ENCODE assay signal across 1 cellular context in the genomic region with DNA sequence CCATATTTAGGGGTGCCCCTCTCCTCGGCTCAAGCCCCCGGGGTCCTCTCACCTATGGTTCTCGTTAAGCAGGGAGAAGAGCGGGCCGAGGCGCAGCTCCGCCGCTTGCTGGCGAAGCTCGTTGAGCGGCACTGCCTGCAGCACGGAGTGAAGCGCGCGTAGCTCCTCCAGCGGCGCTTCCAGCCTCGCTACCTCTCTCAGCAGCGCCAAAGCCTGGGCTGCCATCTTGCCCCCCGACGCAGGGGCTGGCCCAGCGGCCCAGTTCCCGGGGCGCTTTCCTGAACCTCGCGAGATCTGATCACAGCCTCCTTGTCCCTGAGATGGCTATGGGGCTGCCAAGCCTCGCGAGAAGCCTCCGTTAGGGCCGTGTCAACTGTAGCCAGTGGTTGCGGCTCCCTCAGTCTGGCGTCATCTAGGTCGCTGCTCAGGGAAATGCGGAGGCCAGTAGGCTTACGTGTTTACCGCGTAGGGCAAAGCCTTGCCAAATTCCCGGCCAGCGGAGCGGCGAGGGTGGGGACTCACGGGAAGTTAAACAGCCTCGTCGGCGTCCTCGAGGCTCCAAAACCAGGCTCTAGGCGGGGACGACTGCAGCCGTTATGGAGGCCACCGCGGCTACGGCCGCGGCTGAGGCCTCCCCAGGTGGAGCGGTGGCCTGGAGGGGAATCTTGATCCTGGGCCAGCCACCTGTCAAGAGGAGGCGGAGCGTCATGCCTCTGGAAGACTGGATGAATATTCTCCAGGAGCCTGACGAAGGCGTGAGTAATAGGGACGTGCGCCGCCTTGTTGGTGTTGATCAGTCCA.
TF ChIP-seq lines count a peak whose summit lies in the region.

A gene (minus strand): TSS at position 238 of the 801 bp plus-strand sequence. CDS start 13 bp downstream, at position 225.

TF ChIP-seq in HepG2, 621 proteins besides CTCF, POLR2A, EP300 and RAD21 (continued from another document and continues in another):
- TF ChIP-seq, protein P1, sequence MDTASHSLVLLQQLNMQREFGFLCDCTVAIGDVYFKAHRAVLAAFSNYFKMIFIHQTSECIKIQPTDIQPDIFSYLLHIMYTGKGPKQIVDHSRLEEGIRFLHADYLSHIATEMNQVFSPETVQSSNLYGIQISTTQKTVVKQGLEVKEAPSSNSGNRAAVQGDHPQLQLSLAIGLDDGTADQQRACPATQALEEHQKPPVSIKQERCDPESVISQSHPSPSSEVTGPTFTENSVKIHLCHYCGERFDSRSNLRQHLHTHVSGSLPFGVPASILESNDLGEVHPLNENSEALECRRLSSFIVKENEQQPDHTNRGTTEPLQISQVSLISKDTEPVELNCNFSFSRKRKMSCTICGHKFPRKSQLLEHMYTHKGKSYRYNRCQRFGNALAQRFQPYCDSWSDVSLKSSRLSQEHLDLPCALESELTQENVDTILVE (CRISPR knock-in tag; IDR thresholded peaks at IDR 0.05): peak; percentile 52; the same call in 1 of the 2 replicates
- TF ChIP-seq IKZF1 (IDR thresholded peaks at IDR 0.05): no peak
- TF ChIP-seq, protein P2, sequence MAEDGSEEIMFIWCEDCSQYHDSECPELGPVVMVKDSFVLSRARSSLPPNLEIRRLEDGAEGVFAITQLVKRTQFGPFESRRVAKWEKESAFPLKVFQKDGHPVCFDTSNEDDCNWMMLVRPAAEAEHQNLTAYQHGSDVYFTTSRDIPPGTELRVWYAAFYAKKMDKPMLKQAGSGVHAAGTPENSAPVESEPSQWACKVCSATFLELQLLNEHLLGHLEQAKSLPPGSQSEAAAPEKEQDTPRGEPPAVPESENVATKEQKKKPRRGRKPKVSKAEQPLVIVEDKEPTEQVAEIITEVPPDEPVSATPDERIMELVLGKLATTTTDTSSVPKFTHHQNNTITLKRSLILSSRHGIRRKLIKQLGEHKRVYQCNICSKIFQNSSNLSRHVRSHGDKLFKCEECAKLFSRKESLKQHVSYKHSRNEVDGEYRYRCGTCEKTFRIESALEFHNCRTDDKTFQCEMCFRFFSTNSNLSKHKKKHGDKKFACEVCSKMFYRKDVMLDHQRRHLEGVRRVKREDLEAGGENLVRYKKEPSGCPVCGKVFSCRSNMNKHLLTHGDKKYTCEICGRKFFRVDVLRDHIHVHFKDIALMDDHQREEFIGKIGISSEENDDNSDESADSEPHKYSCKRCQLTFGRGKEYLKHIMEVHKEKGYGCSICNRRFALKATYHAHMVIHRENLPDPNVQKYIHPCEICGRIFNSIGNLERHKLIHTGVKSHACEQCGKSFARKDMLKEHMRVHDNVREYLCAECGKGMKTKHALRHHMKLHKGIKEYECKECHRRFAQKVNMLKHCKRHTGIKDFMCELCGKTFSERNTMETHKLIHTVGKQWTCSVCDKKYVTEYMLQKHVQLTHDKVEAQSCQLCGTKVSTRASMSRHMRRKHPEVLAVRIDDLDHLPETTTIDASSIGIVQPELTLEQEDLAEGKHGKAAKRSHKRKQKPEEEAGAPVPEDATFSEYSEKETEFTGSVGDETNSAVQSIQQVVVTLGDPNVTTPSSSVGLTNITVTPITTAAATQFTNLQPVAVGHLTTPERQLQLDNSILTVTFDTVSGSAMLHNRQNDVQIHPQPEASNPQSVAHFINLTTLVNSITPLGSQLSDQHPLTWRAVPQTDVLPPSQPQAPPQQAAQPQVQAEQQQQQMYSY (CRISPR knock-in tag; IDR thresholded peaks at IDR 0.05): 0 out of 2 replicates have a peak, but pooled peaks have one; percentile 30
- TF ChIP-seq DNMT1 (CRISPR knock-in tag; IDR thresholded peaks at IDR 0.05): no peak; the same call in 1 of the 2 replicates
- TF ChIP-seq ZNF777 (CRISPR knock-in tag; IDR thresholded peaks at IDR 0.05): peak; percentile 66
- TF ChIP-seq, protein P3, sequence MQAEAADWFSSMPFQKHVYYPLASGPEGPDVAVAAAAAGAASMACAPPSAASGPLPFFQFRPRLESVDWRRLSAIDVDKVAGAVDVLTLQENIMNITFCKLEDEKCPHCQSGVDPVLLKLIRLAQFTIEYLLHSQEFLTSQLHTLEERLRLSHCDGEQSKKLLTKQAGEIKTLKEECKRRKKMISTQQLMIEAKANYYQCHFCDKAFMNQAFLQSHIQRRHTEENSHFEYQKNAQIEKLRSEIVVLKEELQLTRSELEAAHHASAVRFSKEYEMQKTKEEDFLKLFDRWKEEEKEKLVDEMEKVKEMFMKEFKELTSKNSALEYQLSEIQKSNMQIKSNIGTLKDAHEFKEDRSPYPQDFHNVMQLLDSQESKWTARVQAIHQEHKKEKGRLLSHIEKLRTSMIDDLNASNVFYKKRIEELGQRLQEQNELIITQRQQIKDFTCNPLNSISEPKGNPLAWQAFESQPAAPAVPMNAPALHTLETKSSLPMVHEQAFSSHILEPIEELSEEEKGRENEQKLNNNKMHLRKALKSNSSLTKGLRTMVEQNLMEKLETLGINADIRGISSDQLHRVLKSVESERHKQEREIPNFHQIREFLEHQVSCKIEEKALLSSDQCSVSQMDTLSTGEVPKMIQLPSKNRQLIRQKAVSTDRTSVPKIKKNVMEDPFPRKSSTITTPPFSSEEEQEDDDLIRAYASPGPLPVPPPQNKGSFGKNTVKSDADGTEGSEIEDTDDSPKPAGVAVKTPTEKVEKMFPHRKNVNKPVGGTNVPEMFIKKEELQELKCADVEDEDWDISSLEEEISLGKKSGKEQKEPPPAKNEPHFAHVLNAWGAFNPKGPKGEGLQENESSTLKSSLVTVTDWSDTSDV (CRISPR knock-in tag; IDR thresholded peaks at IDR 0.05): 0 out of 2 replicates have a peak, but pooled peaks have one; percentile 82
- peak; percentile 37; the same call in 1 of the 2 replicates for TF ChIP-seq ZNF124 (CRISPR knock-in tag; IDR thresholded peaks at IDR 0.05)
- TF ChIP-seq ZFP36L1 (CRISPR knock-in tag; IDR thresholded peaks at IDR 0.05): no peak
- TF ChIP-seq, protein P4, sequence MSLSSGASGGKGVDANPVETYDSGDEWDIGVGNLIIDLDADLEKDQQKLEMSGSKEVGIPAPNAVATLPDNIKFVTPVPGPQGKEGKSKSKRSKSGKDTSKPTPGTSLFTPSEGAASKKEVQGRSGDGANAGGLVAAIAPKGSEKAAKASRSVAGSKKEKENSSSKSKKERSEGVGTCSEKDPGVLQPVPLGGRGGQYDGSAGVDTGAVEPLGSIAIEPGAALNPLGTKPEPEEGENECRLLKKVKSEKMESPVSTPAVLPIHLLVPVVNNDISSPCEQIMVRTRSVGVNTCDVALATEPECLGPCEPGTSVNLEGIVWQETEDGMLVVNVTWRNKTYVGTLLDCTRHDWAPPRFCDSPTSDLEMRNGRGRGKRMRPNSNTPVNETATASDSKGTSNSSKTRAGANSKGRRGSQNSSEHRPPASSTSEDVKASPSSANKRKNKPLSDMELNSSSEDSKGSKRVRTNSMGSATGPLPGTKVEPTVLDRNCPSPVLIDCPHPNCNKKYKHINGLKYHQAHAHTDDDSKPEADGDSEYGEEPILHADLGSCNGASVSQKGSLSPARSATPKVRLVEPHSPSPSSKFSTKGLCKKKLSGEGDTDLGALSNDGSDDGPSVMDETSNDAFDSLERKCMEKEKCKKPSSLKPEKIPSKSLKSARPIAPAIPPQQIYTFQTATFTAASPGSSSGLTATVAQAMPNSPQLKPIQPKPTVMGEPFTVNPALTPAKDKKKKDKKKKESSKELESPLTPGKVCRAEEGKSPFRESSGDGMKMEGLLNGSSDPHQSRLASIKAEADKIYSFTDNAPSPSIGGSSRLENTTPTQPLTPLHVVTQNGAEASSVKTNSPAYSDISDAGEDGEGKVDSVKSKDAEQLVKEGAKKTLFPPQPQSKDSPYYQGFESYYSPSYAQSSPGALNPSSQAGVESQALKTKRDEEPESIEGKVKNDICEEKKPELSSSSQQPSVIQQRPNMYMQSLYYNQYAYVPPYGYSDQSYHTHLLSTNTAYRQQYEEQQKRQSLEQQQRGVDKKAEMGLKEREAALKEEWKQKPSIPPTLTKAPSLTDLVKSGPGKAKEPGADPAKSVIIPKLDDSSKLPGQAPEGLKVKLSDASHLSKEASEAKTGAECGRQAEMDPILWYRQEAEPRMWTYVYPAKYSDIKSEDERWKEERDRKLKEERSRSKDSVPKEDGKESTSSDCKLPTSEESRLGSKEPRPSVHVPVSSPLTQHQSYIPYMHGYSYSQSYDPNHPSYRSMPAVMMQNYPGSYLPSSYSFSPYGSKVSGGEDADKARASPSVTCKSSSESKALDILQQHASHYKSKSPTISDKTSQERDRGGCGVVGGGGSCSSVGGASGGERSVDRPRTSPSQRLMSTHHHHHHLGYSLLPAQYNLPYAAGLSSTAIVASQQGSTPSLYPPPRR (CRISPR knock-in tag; IDR thresholded peaks at IDR 0.05; ENCODE audit: borderline replicate concordance): peak; percentile 64
- TF ChIP-seq, protein P5, sequence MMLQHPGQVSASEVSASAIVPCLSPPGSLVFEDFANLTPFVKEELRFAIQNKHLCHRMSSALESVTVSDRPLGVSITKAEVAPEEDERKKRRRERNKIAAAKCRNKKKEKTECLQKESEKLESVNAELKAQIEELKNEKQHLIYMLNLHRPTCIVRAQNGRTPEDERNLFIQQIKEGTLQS (CRISPR knock-in tag; IDR thresholded peaks at IDR 0.05): no peak
- TF ChIP-seq, protein P6, sequence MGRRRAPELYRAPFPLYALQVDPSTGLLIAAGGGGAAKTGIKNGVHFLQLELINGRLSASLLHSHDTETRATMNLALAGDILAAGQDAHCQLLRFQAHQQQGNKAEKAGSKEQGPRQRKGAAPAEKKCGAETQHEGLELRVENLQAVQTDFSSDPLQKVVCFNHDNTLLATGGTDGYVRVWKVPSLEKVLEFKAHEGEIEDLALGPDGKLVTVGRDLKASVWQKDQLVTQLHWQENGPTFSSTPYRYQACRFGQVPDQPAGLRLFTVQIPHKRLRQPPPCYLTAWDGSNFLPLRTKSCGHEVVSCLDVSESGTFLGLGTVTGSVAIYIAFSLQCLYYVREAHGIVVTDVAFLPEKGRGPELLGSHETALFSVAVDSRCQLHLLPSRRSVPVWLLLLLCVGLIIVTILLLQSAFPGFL (CRISPR knock-in tag; IDR thresholded peaks at IDR 0.05): no peak
- TF ChIP-seq, protein P7, sequence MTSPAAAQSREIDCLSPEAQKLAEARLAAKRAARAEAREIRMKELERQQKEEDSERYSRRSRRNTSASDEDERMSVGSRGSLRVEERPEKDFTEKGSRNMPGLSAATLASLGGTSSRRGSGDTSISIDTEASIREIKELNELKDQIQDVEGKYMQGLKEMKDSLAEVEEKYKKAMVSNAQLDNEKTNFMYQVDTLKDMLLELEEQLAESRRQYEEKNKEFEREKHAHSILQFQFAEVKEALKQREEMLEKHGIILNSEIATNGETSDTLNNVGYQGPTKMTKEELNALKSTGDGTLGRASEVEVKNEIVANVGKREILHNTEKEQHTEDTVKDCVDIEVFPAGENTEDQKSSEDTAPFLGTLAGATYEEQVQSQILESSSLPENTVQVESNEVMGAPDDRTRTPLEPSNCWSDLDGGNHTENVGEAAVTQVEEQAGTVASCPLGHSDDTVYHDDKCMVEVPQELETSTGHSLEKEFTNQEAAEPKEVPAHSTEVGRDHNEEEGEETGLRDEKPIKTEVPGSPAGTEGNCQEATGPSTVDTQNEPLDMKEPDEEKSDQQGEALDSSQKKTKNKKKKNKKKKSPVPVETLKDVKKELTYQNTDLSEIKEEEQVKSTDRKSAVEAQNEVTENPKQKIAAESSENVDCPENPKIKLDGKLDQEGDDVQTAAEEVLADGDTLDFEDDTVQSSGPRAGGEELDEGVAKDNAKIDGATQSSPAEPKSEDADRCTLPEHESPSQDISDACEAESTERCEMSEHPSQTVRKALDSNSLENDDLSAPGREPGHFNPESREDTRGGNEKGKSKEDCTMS (CRISPR knock-in tag; conservative IDR thresholded peaks at IDR 0.05): no peak
- no peak for TF ChIP-seq POLR2AphosphoS2 (IDR thresholded peaks at IDR 0.05; ENCODE audit: low read depth, low read length)
- no peak for TF ChIP-seq ZNF570 (CRISPR knock-in tag; IDR thresholded peaks at IDR 0.05; ENCODE audit: borderline replicate concordance)
- TF ChIP-seq ZNF737 (CRISPR knock-in tag; IDR thresholded peaks at IDR 0.05; ENCODE audit: borderline replicate concordance): no peak
- TF ChIP-seq SPEN (CRISPR knock-in tag; IDR thresholded peaks at IDR 0.05; ENCODE audit: low read depth): peak; percentile 92
- TF ChIP-seq, protein P8, sequence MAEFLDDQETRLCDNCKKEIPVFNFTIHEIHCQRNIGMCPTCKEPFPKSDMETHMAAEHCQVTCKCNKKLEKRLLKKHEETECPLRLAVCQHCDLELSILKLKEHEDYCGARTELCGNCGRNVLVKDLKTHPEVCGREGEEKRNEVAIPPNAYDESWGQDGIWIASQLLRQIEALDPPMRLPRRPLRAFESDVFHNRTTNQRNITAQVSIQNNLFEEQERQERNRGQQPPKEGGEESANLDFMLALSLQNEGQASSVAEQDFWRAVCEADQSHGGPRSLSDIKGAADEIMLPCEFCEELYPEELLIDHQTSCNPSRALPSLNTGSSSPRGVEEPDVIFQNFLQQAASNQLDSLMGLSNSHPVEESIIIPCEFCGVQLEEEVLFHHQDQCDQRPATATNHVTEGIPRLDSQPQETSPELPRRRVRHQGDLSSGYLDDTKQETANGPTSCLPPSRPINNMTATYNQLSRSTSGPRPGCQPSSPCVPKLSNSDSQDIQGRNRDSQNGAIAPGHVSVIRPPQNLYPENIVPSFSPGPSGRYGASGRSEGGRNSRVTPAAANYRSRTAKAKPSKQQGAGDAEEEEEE (CRISPR knock-in tag; IDR thresholded peaks at IDR 0.05; ENCODE audit: borderline replicate concordance): no peak
- TF ChIP-seq U2AF1 (optimal IDR thresholded peaks at IDR 0.05; ENCODE audit: low read depth, low read length): no peak
- peak; percentile 51; the same call in 1 of the 2 replicates for TF ChIP-seq NFKBIZ (CRISPR knock-in tag; IDR thresholded peaks at IDR 0.05)
- TF ChIP-seq ZNF782 (CRISPR knock-in tag; IDR thresholded peaks at IDR 0.05; ENCODE audit: borderline replicate concordance): peak; percentile 52; the same call in 1 of the 2 replicates
- TF ChIP-seq ZNF563 (CRISPR knock-in tag; IDR thresholded peaks at IDR 0.05): no peak
- TF ChIP-seq ZMYM4 (CRISPR knock-in tag; IDR thresholded peaks at IDR 0.05): peak; percentile 97
- TF ChIP-seq, protein P9, sequence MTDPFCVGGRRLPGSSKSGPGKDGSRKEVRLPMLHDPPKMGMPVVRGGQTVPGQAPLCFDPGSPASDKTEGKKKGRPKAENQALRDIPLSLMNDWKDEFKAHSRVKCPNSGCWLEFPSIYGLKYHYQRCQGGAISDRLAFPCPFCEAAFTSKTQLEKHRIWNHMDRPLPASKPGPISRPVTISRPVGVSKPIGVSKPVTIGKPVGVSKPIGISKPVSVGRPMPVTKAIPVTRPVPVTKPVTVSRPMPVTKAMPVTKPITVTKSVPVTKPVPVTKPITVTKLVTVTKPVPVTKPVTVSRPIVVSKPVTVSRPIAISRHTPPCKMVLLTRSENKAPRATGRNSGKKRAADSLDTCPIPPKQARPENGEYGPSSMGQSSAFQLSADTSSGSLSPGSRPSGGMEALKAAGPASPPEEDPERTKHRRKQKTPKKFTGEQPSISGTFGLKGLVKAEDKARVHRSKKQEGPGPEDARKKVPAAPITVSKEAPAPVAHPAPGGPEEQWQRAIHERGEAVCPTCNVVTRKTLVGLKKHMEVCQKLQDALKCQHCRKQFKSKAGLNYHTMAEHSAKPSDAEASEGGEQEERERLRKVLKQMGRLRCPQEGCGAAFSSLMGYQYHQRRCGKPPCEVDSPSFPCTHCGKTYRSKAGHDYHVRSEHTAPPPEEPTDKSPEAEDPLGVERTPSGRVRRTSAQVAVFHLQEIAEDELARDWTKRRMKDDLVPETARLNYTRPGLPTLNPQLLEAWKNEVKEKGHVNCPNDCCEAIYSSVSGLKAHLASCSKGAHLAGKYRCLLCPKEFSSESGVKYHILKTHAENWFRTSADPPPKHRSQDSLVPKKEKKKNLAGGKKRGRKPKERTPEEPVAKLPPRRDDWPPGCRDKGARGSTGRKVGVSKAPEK (CRISPR knock-in tag; IDR thresholded peaks at IDR 0.05; ENCODE audit: borderline replicate concordance): no peak
- TF ChIP-seq, protein P10, sequence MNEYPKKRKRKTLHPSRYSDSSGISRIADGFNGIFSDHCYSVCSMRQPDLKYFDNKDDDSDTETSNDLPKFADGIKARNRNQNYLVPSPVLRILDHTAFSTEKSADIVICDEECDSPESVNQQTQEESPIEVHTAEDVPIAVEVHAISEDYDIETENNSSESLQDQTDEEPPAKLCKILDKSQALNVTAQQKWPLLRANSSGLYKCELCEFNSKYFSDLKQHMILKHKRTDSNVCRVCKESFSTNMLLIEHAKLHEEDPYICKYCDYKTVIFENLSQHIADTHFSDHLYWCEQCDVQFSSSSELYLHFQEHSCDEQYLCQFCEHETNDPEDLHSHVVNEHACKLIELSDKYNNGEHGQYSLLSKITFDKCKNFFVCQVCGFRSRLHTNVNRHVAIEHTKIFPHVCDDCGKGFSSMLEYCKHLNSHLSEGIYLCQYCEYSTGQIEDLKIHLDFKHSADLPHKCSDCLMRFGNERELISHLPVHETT (CRISPR knock-in tag; conservative IDR thresholded peaks at IDR 0.05): peak; percentile 37; the same call in 1 of the 2 replicates
